16 cellular contexts compared by ENCODE assay signal in the genomic region with DNA sequence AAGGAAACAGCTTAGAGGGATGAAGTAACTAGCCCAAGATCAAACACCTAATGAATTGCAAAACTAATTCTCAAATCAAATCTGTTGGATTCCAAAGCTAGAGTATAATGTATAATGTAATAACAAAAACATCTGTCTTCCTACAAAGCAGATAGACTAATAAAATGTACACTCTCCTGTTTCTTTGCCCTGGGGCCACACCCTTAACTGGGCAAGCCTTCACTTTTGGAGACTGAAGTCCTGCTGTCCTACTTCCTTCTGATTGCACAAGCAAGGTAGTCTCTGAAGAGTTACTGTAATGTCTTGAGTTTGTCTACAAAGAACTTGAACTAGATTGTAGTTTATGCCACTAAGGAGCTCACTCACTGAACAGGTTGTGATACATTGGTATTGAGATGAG. TPM values are rescaled to one million over a fixed set of nuclear protein-coding genes. Genes with fewer than 3 reads are reported as not detected.
DNase-seq lines count a peak whose midpoint lies in the region; FAIRE-seq and TF ChIP-seq lines count a peak whose summit lies in the region.
"Had no signal": no experiment of that assay in that cellular context is flagged by ENCODE, and none has a peak within 500 bp of the region (broad histone marks: within the 10 kb centered on the region; RNA-seq: fewer than 3 reads in every experiment).

No MANE protein-coding gene starts in this region.

- peaks cover 28% of the 10 kb centered on the region; the same call in 1 of the 2 replicates for H3K36me3 ChIP-seq in Karpas-422 (ENCODE audit: insufficient read depth, low read length)
- peaks cover 14% of the 10 kb centered on the region for H3K36me3 ChIP-seq in astrocyte (ENCODE audit: insufficient read depth, low read length)
- H3K36me3 ChIP-seq: ovary had no signal

- H3K4me2 ChIP-seq in Karpas-422 (ENCODE audit: low read depth, low read length, poor library complexity, severe bottlenecking) (peak overlapping the region; percentile 99), astrocyte (ENCODE audit: low read length) (peak overlapping the region; percentile 18)

- no peaks in the 10 kb centered on the region; the same call in 1 of the 2 replicates for H3K9me2 ChIP-seq in Karpas-422 (replicated peaks; ENCODE audit: insufficient read depth, low read length)

- H3K27me3 Mint-ChIP-seq in T-helper 2 cell treated with Interferon-gamma antibody and Interleukin-4, amounts not matched to agents 5 μg/mL and 100 μg/mL, for 36 hours (ENCODE audit: low read depth): no peaks in the 10 kb centered on the region
- no peaks in the 10 kb centered on the region for H3K27me3 Mint-ChIP-seq in astrocyte (ENCODE audit: low read depth, unreplicated experiment)
- H3K27me3 Mint-ChIP-seq in neural crest cell (ENCODE audit: low read depth): no peaks in the 10 kb centered on the region
- H3K27me3 Mint-ChIP-seq: activated CD4-positive, alpha-beta memory T cell treated with anti-CD3 and anti-CD28 coated beads for 36 hours had no signal

- H2AFZ ChIP-seq in Karpas-422 (ENCODE audit: low read length) (no peak overlapping the region), astrocyte (ENCODE audit: low read depth, low read length) (no peak overlapping the region)

- DNase-seq in T-helper 2 cell treated with Interferon-gamma antibody and Interleukin-4, amounts not matched to agents 5 μg/mL and 100 μg/mL, for 36 hours (ENCODE audit: low spot score): no peak
- DNase-seq in T-helper 2 cell: no peak
- DNase-seq in Karpas-422: no peak
- no peak for DNase-seq in astrocyte (ENCODE audit: low read depth)
- no peak for DNase-seq in neural crest cell (ENCODE audit: low read depth, low spot score)
- no peak for DNase-seq in NCI-H2196 treated with DMSO at 0.1 percent for 48 hours (lab: John Stamatoyannopoulos, UW; ENCODE audit: unreplicated experiment)
- DNase-seq in NCI-H82 (lab: John Stamatoyannopoulos, UW): no peak
- no peak for DNase-seq in COLO668 (lab: John Stamatoyannopoulos, UW; ENCODE audit: unreplicated experiment)
- DNase-seq: activated CD4-positive, alpha-beta memory T cell treated with anti-CD3 and anti-CD28 coated beads for 36 hours; activated gamma-delta T cell; DMS 273 treated with DMSO at 0.1 percent for 48 hours; MV-4-11; ovary; SHP77; stimulated activated CD4-positive, alpha-beta T cell treated with anti-CD3 and anti-CD28 coated beads, Interleukin-4, amount 100 ng/mL, for 4 hours had no signal

- TF ChIP-seq CTCF in astrocyte (IDR thresholded peaks at IDR 0.05; ENCODE audit: insufficient read depth, low read depth, low read length) (no peak), neural crest cell (conservative IDR thresholded peaks at IDR 0.05) (no peak)

- H3K4me3 Mint-ChIP-seq in T-helper 2 cell treated with Interferon-gamma antibody and Interleukin-4, amounts not matched to agents 5 μg/mL and 100 μg/mL, for 36 hours: peak overlapping the region; percentile 9
- H3K4me3 Mint-ChIP-seq in astrocyte (ENCODE audit: unreplicated experiment) (no peak overlapping the region), neural crest cell (peak overlapping the region; percentile 94)

- H4K20me1 ChIP-seq in Karpas-422 (ENCODE audit: insufficient read depth, low read depth, low read length): peaks cover 13% of the 10 kb centered on the region
- H4K20me1 ChIP-seq in astrocyte (ENCODE audit: insufficient read depth, low read length): peaks cover 18% of the 10 kb centered on the region

- H3K36me3 Mint-ChIP-seq in T-helper 2 cell treated with Interferon-gamma antibody and Interleukin-4, amounts not matched to agents 5 μg/mL and 100 μg/mL, for 36 hours (ENCODE audit: low read depth): peaks cover 33% of the 10 kb centered on the region
- H3K36me3 Mint-ChIP-seq in astrocyte (ENCODE audit: low read depth, unreplicated experiment) (peaks cover 1% of the 10 kb centered on the region), neural crest cell (ENCODE audit: low read depth) (no peaks in the 10 kb centered on the region)

- H3K27me3 ChIP-seq in Karpas-422 (ENCODE audit: low read length) (no peaks in the 10 kb centered on the region), astrocyte (ENCODE audit: insufficient read depth, low read length) (no peaks in the 10 kb centered on the region)
- H3K27me3 ChIP-seq: ovary had no signal

- FAIRE-seq in astrocyte (lab: Jason Lieb, UNC): no peak
- FAIRE-seq: HepG2 had no signal

- H3K79me2 ChIP-seq in Karpas-422 (ENCODE audit: low read length) (peaks cover 66% of the 10 kb centered on the region), astrocyte (ENCODE audit: insufficient read depth, low read length) (peaks cover 53% of the 10 kb centered on the region)

- no peaks in the 10 kb centered on the region for H3K9me3 Mint-ChIP-seq in T-helper 2 cell treated with Interferon-gamma antibody and Interleukin-4, amounts not matched to agents 5 μg/mL and 100 μg/mL, for 36 hours
- H3K9me3 Mint-ChIP-seq in astrocyte (ENCODE audit: unreplicated experiment): no peaks in the 10 kb centered on the region
- H3K9me3 Mint-ChIP-seq in neural crest cell: no peaks in the 10 kb centered on the region
- H3K9me3 Mint-ChIP-seq: activated CD4-positive, alpha-beta memory T cell treated with anti-CD3 and anti-CD28 coated beads for 36 hours had no signal

- peaks cover 16% of the 10 kb centered on the region for H3K4me1 ChIP-seq in Karpas-422 (ENCODE audit: low read length)
- H3K4me1 ChIP-seq in astrocyte (ENCODE audit: insufficient read depth, low read length): peaks cover 11% of the 10 kb centered on the region

- H3K9ac ChIP-seq in Karpas-422 (ENCODE audit: low read length) (no peak overlapping the region), astrocyte (ENCODE audit: low read length) (peak overlapping the region; percentile 9)

- peaks cover 23% of the 10 kb centered on the region for H3K4me1 Mint-ChIP-seq in T-helper 2 cell treated with Interferon-gamma antibody and Interleukin-4, amounts not matched to agents 5 μg/mL and 100 μg/mL, for 36 hours (ENCODE audit: low read depth)
- peaks cover 16% of the 10 kb centered on the region for H3K4me1 Mint-ChIP-seq in astrocyte (ENCODE audit: low read depth, unreplicated experiment)
- H3K4me1 Mint-ChIP-seq in neural crest cell: peaks cover 24% of the 10 kb centered on the region

- H3K9me3 ChIP-seq in Karpas-422 (ENCODE audit: low read length): no peaks in the 10 kb centered on the region
- H3K9me3 ChIP-seq in astrocyte (ENCODE audit: insufficient read depth, low read depth, low read length): no peaks in the 10 kb centered on the region
- H3K9me3 ChIP-seq: ovary had no signal

- H3K27ac ChIP-seq in Karpas-422 (ENCODE audit: low read length): no peak overlapping the region
- H3K27ac ChIP-seq in astrocyte (ENCODE audit: low read depth, low read length): no peak overlapping the region
- H3K27ac ChIP-seq: ovary had no signal

- no peak overlapping the region for H3K27ac Mint-ChIP-seq in T-helper 2 cell treated with Interferon-gamma antibody and Interleukin-4, amounts not matched to agents 5 μg/mL and 100 μg/mL, for 36 hours
- H3K27ac Mint-ChIP-seq in astrocyte (ENCODE audit: unreplicated experiment): no peak overlapping the region
- H3K27ac Mint-ChIP-seq in neural crest cell (ENCODE audit: unreplicated experiment): no peak overlapping the region
- H3K27ac Mint-ChIP-seq: activated CD4-positive, alpha-beta memory T cell treated with anti-CD3 and anti-CD28 coated beads for 36 hours had no signal

- H3K4me3 ChIP-seq in Karpas-422 (ENCODE audit: low read length) (no peak overlapping the region), astrocyte (ENCODE audit: insufficient read depth, low read depth, low read length) (no peak overlapping the region)
- H3K4me3 ChIP-seq: ovary had no signal

RNA-seq across cellular contexts. Expression of gene TTC1, which starts 2.5 kb away (rescaled TPM):
- 43.7 and 48.1 TPM in 2 replicates for total RNA-seq in Karpas-422 (2014; rRNA removed; shearing (Covaris generic); ENCODE audit: low replicate concordance)
- 53.9 and 61.2 TPM in 2 replicates for total RNA-seq in astrocyte
- 48.0 and 49.4 TPM in 2 replicates for total RNA-seq in neural crest cell
